Comparison of ENCODE assay signal across 28 cellular contexts in genomic region chr4:58261526-58261925, GRCh38.
"Had no signal": no experiment of that assay in that cellular context is flagged by ENCODE, and none has a peak within 500 bp of the region (broad histone marks: within the 10 kb centered on the region; RNA-seq: fewer than 3 reads in every experiment).

No MANE protein-coding gene starts in this region.

- H3K4me1 Mint-ChIP-seq: endodermal cell; naive B cell; neural crest cell; stimulated activated naive B cell treated with anti-CD40 and anti-IgM and Interleukin-4, amounts not matched to agents 10 μg/mL and 1 μg/mL and 100 μg/mL, for 72 hours had no signal

- H3K4me1 ChIP-seq: foreskin keratinocyte, heart right ventricle, pancreas, right lobe of liver, tibial nerve, upper lobe of left lung had no signal

- H3K27me3 Mint-ChIP-seq: dendritic cell treated with granulocyte-macrophage colony-stimulating factor and Interleukin-4, amounts not matched to agents 40 ng/mL and 50 ng/mL, for 4 days; naive B cell; natural killer cell treated with Interleukin-12 subunit alpha and Interleukin-12 subunit beta and Interleukin-15 and Interleukin-18, amount 100 ng/mL, for 72 hours; stimulated activated naive B cell treated with anti-CD40 and anti-IgM and Interleukin-4, amounts not matched to agents 10 μg/mL and 1 μg/mL and 100 μg/mL, for 72 hours; stimulated activated naive CD8-positive, alpha-beta T cell treated with anti-CD3 and anti-CD28 coated beads, Interleukin-15, Interleukin-2, amounts not matched to agents 100 ng/mL and 50 ng/mL, for 24 hours had no signal

- H3K36me3 ChIP-seq: esophagus muscularis mucosa, gastroesophageal sphincter, heart right ventricle, neutrophil, pancreas, right lobe of liver, thoracic aorta, tibial nerve, upper lobe of left lung had no signal

- H3K4me3 ChIP-seq: esophagus muscularis mucosa, gastroesophageal sphincter, heart right ventricle, pancreas, right lobe of liver, thoracic aorta, tibial nerve, upper lobe of left lung had no signal

- DNase-seq: effector CD8-positive, alpha-beta T cell; endodermal cell; glutamatergic neuron; heart right ventricle; hippocampal formation; naive B cell; pancreas; right lobe of liver; small intestine; stimulated activated CD4-positive, alpha-beta T cell treated with anti-CD3 and anti-CD28 coated beads, Interleukin-15, amount 100 ng/mL, for 24 hours; stimulated activated CD4-positive, alpha-beta T cell treated with anti-CD3 and anti-CD28 coated beads, Interleukin-2, amount 100 ng/mL, for 48 hours; stimulated activated naive B cell treated with anti-CD40 and anti-IgM and Interleukin-4, amounts not matched to agents 10 μg/mL and 1 μg/mL and 100 μg/mL, for 72 hours; upper lobe of left lung had no signal

- H3K27ac ChIP-seq: epithelial cell of prostate, esophagus muscularis mucosa, foreskin keratinocyte, gastroesophageal sphincter, heart right ventricle, neutrophil, pancreas, right lobe of liver, thoracic aorta, tibial nerve, upper lobe of left lung had no signal

- H3K9me3 ChIP-seq: esophagus muscularis mucosa, gastroesophageal sphincter, heart right ventricle, neutrophil, pancreas, right lobe of liver, thoracic aorta, tibial nerve, upper lobe of left lung had no signal

- FAIRE-seq: colon, islet of Langerhans, pancreas, small intestine, urothelium cell line had no signal

- H3K4me3 Mint-ChIP-seq: dendritic cell treated with granulocyte-macrophage colony-stimulating factor and Interleukin-4, amounts not matched to agents 40 ng/mL and 50 ng/mL, for 4 days; endodermal cell; naive B cell; natural killer cell treated with Interleukin-12 subunit alpha and Interleukin-12 subunit beta and Interleukin-15 and Interleukin-18, amount 100 ng/mL, for 72 hours; neural crest cell; stimulated activated naive B cell treated with anti-CD40 and anti-IgM and Interleukin-4, amounts not matched to agents 10 μg/mL and 1 μg/mL and 100 μg/mL, for 72 hours; stimulated activated naive CD8-positive, alpha-beta T cell treated with anti-CD3 and anti-CD28 coated beads, Interleukin-15, Interleukin-2, amounts not matched to agents 100 ng/mL and 50 ng/mL, for 24 hours had no signal

- ATAC-seq: foreskin keratinocyte; gastroesophageal sphincter; heart right ventricle; left lobe of liver; natural killer cell treated with Interleukin-12 subunit alpha and Interleukin-12 subunit beta and Interleukin-15 and Interleukin-18, amount 100 ng/mL, for 72 hours; pancreas; right lobe of liver; stimulated activated naive B cell treated with anti-CD40 and anti-IgM and Interleukin-4, amounts not matched to agents 10 μg/mL and 1 μg/mL and 100 μg/mL, for 72 hours had no signal

- H3K27me3 ChIP-seq: esophagus muscularis mucosa, foreskin keratinocyte, gastroesophageal sphincter, heart right ventricle, neutrophil, pancreas, right lobe of liver, tibial nerve, upper lobe of left lung had no signal

- H3K36me3 Mint-ChIP-seq: naive B cell; natural killer cell treated with Interleukin-12 subunit alpha and Interleukin-12 subunit beta and Interleukin-15 and Interleukin-18, amount 100 ng/mL, for 72 hours; stimulated activated naive B cell treated with anti-CD40 and anti-IgM and Interleukin-4, amounts not matched to agents 10 μg/mL and 1 μg/mL and 100 μg/mL, for 72 hours had no signal

- H3K27ac Mint-ChIP-seq: dendritic cell treated with granulocyte-macrophage colony-stimulating factor and Interleukin-4, amounts not matched to agents 40 ng/mL and 50 ng/mL, for 4 days; endodermal cell; naive B cell; natural killer cell treated with Interleukin-12 subunit alpha and Interleukin-12 subunit beta and Interleukin-15 and Interleukin-18, amount 100 ng/mL, for 72 hours; stimulated activated naive B cell treated with anti-CD40 and anti-IgM and Interleukin-4, amounts not matched to agents 10 μg/mL and 1 μg/mL and 100 μg/mL, for 72 hours; stimulated activated naive CD8-positive, alpha-beta T cell treated with anti-CD3 and anti-CD28 coated beads, Interleukin-15, Interleukin-2, amounts not matched to agents 100 ng/mL and 50 ng/mL, for 24 hours had no signal
